Comparison of ENCODE assay signal across 8 cellular contexts in the genomic region with DNA sequence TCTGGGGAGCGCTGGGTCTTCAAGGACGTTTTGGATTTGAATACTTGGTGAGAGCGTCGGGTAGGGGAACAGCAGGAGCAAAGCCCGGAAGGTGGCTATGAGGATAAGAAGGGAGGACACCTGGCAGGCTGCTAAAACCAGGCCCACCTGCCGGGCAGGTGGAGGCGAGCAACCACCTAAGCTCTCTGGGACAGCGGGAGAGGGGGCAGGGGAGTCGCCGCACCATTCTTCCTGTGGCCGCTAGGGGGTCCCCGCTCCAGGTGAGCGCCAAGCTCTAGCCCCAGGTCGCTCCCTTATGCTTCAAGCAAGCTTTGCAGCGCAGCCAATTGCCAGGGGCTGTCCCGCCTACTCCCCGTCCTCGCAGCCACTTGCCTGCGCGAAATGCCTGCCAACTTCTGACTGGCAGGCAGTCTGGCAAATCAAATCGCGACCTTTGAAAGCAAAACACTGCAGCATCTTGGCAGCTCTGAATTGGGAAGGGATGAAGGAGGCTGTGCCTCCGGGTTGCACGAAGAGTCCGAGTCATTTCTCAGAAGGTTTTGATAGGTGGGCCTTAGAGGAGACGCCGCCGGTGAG. TPM values are rescaled to one million over a fixed set of nuclear protein-coding genes. Genes with fewer than 3 reads are reported as not detected.
DNase-seq lines count a peak whose midpoint lies in the region; ATAC-seq and TF ChIP-seq lines count a peak whose summit lies in the region.

A gene (plus strand): TSS at position 469 of the 576 bp plus-strand sequence. CDS start 3,746 bp downstream, outside the sequence.

- peak within 1 kb of the TSS; percentile 93 for H3K4me2 ChIP-seq in osteoblast (ENCODE audit: insufficient read depth, low read length)

- TF ChIP-seq CTCF in GM10266 (IDR thresholded peaks at IDR 0.05; ENCODE audit: control insufficient read depth, insufficient read depth, low read depth, missing control alignments), result peak; percentile 90
- peak; percentile 56 for TF ChIP-seq CTCF in osteoblast (IDR thresholded peaks at IDR 0.05; ENCODE audit: extremely low read depth, low read depth, low read length)
- peak; percentile 68 for TF ChIP-seq CTCF in thoracic aorta (IDR thresholded peaks at IDR 0.05)

- H2AFZ ChIP-seq in osteoblast (ENCODE audit: low read length), result peak within 1 kb of the TSS; percentile 90

- peaks cover 3% of the 10 kb centered on the region for H3K36me3 ChIP-seq in osteoblast (ENCODE audit: insufficient read depth, low read length)
- H3K36me3 ChIP-seq in thoracic aorta, result no peaks in the 10 kb centered on the region

- H3K27ac ChIP-seq in osteoblast (ENCODE audit: low read depth, low read length) (peak within 1 kb of the TSS; percentile 90), thoracic aorta (no peak within 1 kb of the TSS)

- peaks cover 22 to 23% of the 10 kb centered on the region in 2 donors for H3K36me3 Mint-ChIP-seq in activated naive CD4-positive, alpha-beta T cell treated with anti-CD3 and anti-CD28 coated beads, Interleukin-2, amount 50 U/mL, for 72 hours

- peak within 1 kb of the TSS; percentile 96 to 97 for H3K27ac Mint-ChIP-seq in activated naive CD4-positive, alpha-beta T cell treated with anti-CD3 and anti-CD28 coated beads, Interleukin-2, amount 50 U/mL, for 72 hours

- H3K4me1 ChIP-seq in osteoblast (ENCODE audit: insufficient read depth, low read length), result peaks cover 55% of the 10 kb centered on the region
- H3K4me1 ChIP-seq in thoracic aorta (ENCODE audit: control insufficient read depth in 1 of 2, low read depth in 2 of 2), result peaks cover 3 to 10% of the 10 kb centered on the region in 2 donors

- H3K9me3 Mint-ChIP-seq in activated naive CD4-positive, alpha-beta T cell treated with anti-CD3 and anti-CD28 coated beads, Interleukin-2, amount 50 U/mL, for 72 hours, result no peaks in the 10 kb centered on the region

- no peaks in the 10 kb centered on the region for H3K27me3 ChIP-seq in osteoblast (ENCODE audit: insufficient read depth, low read length)
- no peaks in the 10 kb centered on the region for H3K27me3 ChIP-seq in thoracic aorta (replicated peaks; ENCODE audit: insufficient read depth)

- H3K4me3 ChIP-seq in osteoblast (ENCODE audit: insufficient read depth, low read length), result peak within 1 kb of the TSS; percentile 78
- H3K4me3 ChIP-seq in thoracic aorta, result peak within 1 kb of the TSS; percentile 73

- H3K9me3 ChIP-seq in osteoblast (ENCODE audit: low read depth, low read length) (no peaks in the 10 kb centered on the region), thoracic aorta (no peaks in the 10 kb centered on the region)

- DNase-seq in GM10266 (ENCODE audit: extremely low spot score) (peak; percentile 89), NCI-H1092 (lab: John Stamatoyannopoulos, UW) (peak; percentile 99), SKM-1 (lab: John Stamatoyannopoulos, UW; ENCODE audit: unreplicated experiment) (peak; percentile 95), glomerular visceral epithelial cell (ENCODE audit: extremely low spot score) (peak; percentile 99), osteoblast (ENCODE audit: insufficient read length, low spot score, missing footprints) (peak; percentile 93), thoracic aorta (ENCODE audit: low spot score) (peak; percentile 85)
- DNase-seq in activated naive CD4-positive, alpha-beta T cell treated with anti-CD3 and anti-CD28 coated beads, Interleukin-2, amount 50 U/mL, for 72 hours (ENCODE audit: low spot score in 2 of 2), result peak; percentile 96 to 99

- no peaks in the 10 kb centered on the region for H4K20me1 ChIP-seq in osteoblast (ENCODE audit: insufficient read depth, low read length)

- ATAC-seq in HG02610 (IDR thresholded peaks at IDR 0.05; ENCODE audit: unreplicated experiment) (peak; percentile 94), thoracic aorta (ENCODE audit: insufficient number of reproducible peaks, low FRiP score, low read depth) (peak; percentile 23)
- ATAC-seq in activated naive CD4-positive, alpha-beta T cell treated with anti-CD3 and anti-CD28 coated beads, Interleukin-2, amount 50 U/mL, for 72 hours, result peak; percentile 92 to 93

- peaks cover 23% of the 10 kb centered on the region for H3K79me2 ChIP-seq in osteoblast (ENCODE audit: insufficient read depth, low read length)

RNA-seq across cellular contexts. Expression of the gene that starts here (rescaled TPM):
- total RNA-seq in activated naive CD4-positive, alpha-beta T cell treated with anti-CD3 and anti-CD28 coated beads, Interleukin-2, amount 50 U/mL, for 72 hours, result 10 to 100 TPM; 40.7 to 66.1 TPM
- total RNA-seq in osteoblast (29.2 and 31.8 TPM in 2 replicates), thoracic aorta (10 to 100 TPM; 19.3 to 31.4 TPM)

Comparison
In these comparisons a context has a peak if more than half of its experiments do, and no peak if none do; other contexts are left out.
1. ATAC-seq: peak in every context shown above with its lines; median percentile 94 in HG02610; 92 in activated naive CD4-positive, alpha-beta T cell treated with anti-CD3 and anti-CD28 coated beads, Interleukin-2, amount 50 U/mL, for 72 hours; 23 in thoracic aorta.